ENCODE assay signal across 18 cellular contexts in the genomic region with DNA sequence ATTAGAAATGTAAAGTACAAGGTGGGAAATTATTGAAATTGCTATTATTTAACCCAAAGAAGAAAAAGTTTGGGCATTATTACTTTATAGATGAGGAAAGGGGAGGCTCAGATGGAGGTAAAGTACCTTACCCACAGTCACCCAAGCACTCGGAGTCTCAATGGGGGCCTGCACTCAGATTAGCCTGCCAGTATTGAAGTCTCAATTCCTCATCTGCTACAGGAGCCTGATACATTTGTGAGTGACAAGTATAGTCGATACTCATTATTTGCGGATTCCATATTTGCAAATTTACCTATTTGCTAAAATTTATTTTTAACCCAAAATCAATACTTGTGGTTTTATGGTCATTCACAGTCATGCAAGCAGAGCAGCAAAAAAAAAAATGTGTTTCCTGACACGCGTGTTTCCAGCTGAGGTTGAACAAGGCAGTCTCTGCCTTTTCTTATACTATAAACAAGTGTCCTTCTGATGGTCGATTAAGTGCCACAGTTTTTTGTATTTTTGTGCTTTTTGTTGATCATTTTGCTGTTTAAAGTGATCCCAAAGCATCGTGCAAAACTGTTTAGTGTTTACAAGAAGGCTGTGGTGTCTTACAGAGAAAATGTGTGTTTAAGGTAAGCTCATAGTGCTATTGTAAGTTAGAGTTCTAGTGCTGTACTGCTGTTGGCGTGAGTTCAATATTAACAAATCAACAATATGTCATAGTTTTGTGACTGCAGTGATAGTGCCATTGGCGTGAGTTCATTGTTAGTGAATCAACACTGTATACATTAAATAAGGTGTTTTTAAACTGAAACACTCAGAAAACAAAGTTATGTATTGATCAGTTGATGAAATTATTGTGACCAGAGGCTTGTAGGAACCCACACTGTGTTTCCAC.
"Had no signal": no experiment of that assay in that cellular context is flagged by ENCODE, and none has a peak within 500 bp of the region (broad histone marks: within the 10 kb centered on the region; RNA-seq: fewer than 3 reads in every experiment).

No MANE protein-coding gene starts in this region.

- DNase-seq: activated CD4-positive, alpha-beta T cell treated with anti-CD3 and anti-CD28 coated beads for 36 hours; activated CD8-positive, alpha-beta memory T cell treated with anti-CD3 and anti-CD28 coated beads, Interleukin-2, amount 50 U/mL, for 48 hours; activated CD8-positive, alpha-beta T cell treated with anti-CD3 and anti-CD28 coated beads, Interleukin-2, amount 10 ng/mL, durations not matched to agents 7 days and 5 days; activated naive CD4-positive, alpha-beta T cell treated with Interleukin-2 at 50 U/mL for 16 hours; activated naive CD8-positive, alpha-beta T cell treated with anti-CD3 and anti-CD28 coated beads, Interleukin-2, amount 50 U/mL, for 24 hours; dorsolateral prefrontal cortex; immature natural killer cell; left cardiac atrium; naive thymus-derived CD8-positive, alpha-beta T cell; spleen; stimulated activated CD4-positive, alpha-beta T cell treated with anti-CD3 and anti-CD28 coated beads, Interleukin-2, amount 100 ng/mL, for 24 hours; stimulated activated naive CD8-positive, alpha-beta T cell treated with anti-CD3 and anti-CD28 coated beads, Interleukin-15, Interleukin-2, amounts not matched to agents 100 U/mL and 50 U/mL, for 24 hours; testis had no signal

- H3K9me3 ChIP-seq: ascending aorta, prostate gland, spleen, testis had no signal

- ATAC-seq: activated CD4-positive, alpha-beta T cell treated with anti-CD3 and anti-CD28 coated beads for 36 hours; activated CD8-positive, alpha-beta T cell treated with anti-CD3 and anti-CD28 coated beads, Interleukin-2, amount 10 ng/mL, durations not matched to agents 7 days and 5 days; activated naive CD8-positive, alpha-beta T cell treated with anti-CD3 and anti-CD28 coated beads, Interleukin-2, amount 50 U/mL, for 24 hours; esophagus mucosa; left cardiac atrium; naive thymus-derived CD8-positive, alpha-beta T cell; sciatic nerve; stimulated activated naive CD8-positive, alpha-beta T cell treated with anti-CD3 and anti-CD28 coated beads, Interleukin-15, Interleukin-2, amounts not matched to agents 100 U/mL and 50 U/mL, for 24 hours had no signal

- H3K27me3 ChIP-seq: ascending aorta, testis had no signal

- H3K4me3 ChIP-seq: ascending aorta, dorsolateral prefrontal cortex, prostate gland, spleen, testis had no signal

- H3K36me3 ChIP-seq: ascending aorta, prostate gland, spleen had no signal

- H3K27ac ChIP-seq: ascending aorta, dorsolateral prefrontal cortex, prostate gland, spleen, testis, VCaP had no signal

- H3K4me1 ChIP-seq: prostate gland, spleen, testis had no signal
